ENCODE assay signal across 9 cellular contexts in genomic region chr10:110363572-110364411, GRCh38. TPM values are rescaled to one million over a fixed set of nuclear protein-coding genes. Genes with fewer than 3 reads are reported as not detected.
A peak's percentile ranks its signal among the peaks of the same experiment; 100 is the strongest.
DNase-seq lines count a peak whose midpoint lies in the region; ATAC-seq and TF ChIP-seq lines count a peak whose summit lies in the region.
"Had no signal": no experiment of that assay in that cellular context is flagged by ENCODE, and none has a peak within 500 bp of the region (broad histone marks: within the 10 kb centered on the region; RNA-seq: fewer than 3 reads in every experiment).

No MANE protein-coding gene starts in this region.

- no peak overlapping the region for H2AK5ac ChIP-seq in neuronal stem cell (ENCODE audit: low read depth, low read length)

- H3K79me2 ChIP-seq in HCT116 (ENCODE audit: insufficient read depth, low read length) (no peaks in the 10 kb centered on the region), PC-3 (ENCODE audit: low read length) (no peaks in the 10 kb centered on the region)

- H3K4me1 ChIP-seq in HCT116 (ENCODE audit: control insufficient read depth in 1 of 2, insufficient read depth in 2 of 2, low read length in 2 of 2): peaks cover 27 to 56% of the 10 kb centered on the region in 2 experiments
- peaks cover 27% of the 10 kb centered on the region for H3K4me1 ChIP-seq in PC-3 (ENCODE audit: insufficient read depth, low read length)
- H3K4me1 ChIP-seq in neuronal stem cell (ENCODE audit: control insufficient read depth in 2 of 2, insufficient read depth in 1 of 2, low read depth in 1 of 2, low read length in 2 of 2): peaks cover 0 to 14% of the 10 kb centered on the region in 2 donors

- no peak for TF ChIP-seq RAD21 in HCT116 (IDR thresholded peaks at IDR 0.05; ENCODE audit: low read depth)

- no peak overlapping the region for H3K14ac ChIP-seq in neuronal stem cell (ENCODE audit: low read length)

- TF ChIP-seq CTCF in HCT116 (IDR thresholded peaks at IDR 0.05 in 2 of 3, conservative IDR thresholded peaks at IDR 0.05 in 1 of 3; ENCODE audit: borderline replicate concordance in 1 of 3, insufficient read depth in 1 of 3, low read depth in 2 of 3, low read length in 2 of 3) (no peak), PC-3 (conservative IDR thresholded peaks at IDR 0.05; ENCODE audit: low read depth, low read length) (no peak), WERI-Rb-1 (IDR thresholded peaks at IDR 0.05; ENCODE audit: low read depth, low read length) (no peak)

- H3K9me3 Mint-ChIP-seq in central memory CD8-positive, alpha-beta T cell: no peaks in the 10 kb centered on the region
- no peaks in the 10 kb centered on the region for H3K9me3 Mint-ChIP-seq in stimulated activated memory B cell treated with anti-CD40 and anti-IgM and Interleukin-4, amounts not matched to agents 10 μg/mL and 1 μg/mL and 100 μg/mL, for 72 hours

- no peak overlapping the region for H3K4ac ChIP-seq in neuronal stem cell (ENCODE audit: low read length)

- H3K9me2 ChIP-seq in HCT116 (ENCODE audit: insufficient read depth) (no peaks in the 10 kb centered on the region), PC-3 (replicated peaks; ENCODE audit: low read length) (no peaks in the 10 kb centered on the region)

- no peak for TF ChIP-seq POLR2A in HCT116 (IDR thresholded peaks at IDR 0.05; ENCODE audit: borderline replicate concordance, extremely low read depth, insufficient read depth, insufficient read length)

- no peak overlapping the region for H4K91ac ChIP-seq in neuronal stem cell (ENCODE audit: low read depth, low read length, poor library complexity)

- peak overlapping the region; percentile 64 for H3K4me2 ChIP-seq in HCT116 (ENCODE audit: low read length)
- H3K4me2 ChIP-seq in PC-3 (ENCODE audit: low read length): peak overlapping the region; percentile 6
- H3K4me2 ChIP-seq in neuronal stem cell (ENCODE audit: insufficient read depth, low read length, poor library complexity, severe bottlenecking): no peak overlapping the region

- H3K9me3 ChIP-seq in HCT116 (ENCODE audit: control insufficient read depth in 1 of 2, insufficient read depth in 1 of 2, low read depth in 1 of 2, low read length in 2 of 2): no peaks in the 10 kb centered on the region
- no peaks in the 10 kb centered on the region for H3K9me3 ChIP-seq in PC-3 (ENCODE audit: low read length)
- H3K9me3 ChIP-seq in neuronal stem cell (replicated peaks in 1 of 2; ENCODE audit: control insufficient read depth in 2 of 2, insufficient read depth in 1 of 2, low read depth in 1 of 2, low read length in 2 of 2): no peaks in the 10 kb centered on the region
- no peaks in the 10 kb centered on the region for H3K9me3 ChIP-seq in WERI-Rb-1 (ENCODE audit: severe bottlenecking)

- H3K27me3 Mint-ChIP-seq in central memory CD8-positive, alpha-beta T cell: no peaks in the 10 kb centered on the region
- H3K27me3 Mint-ChIP-seq in stimulated activated memory B cell treated with anti-CD40 and anti-IgM and Interleukin-4, amounts not matched to agents 10 μg/mL and 1 μg/mL and 100 μg/mL, for 72 hours: no peaks in the 10 kb centered on the region

- WGBS in neuronal stem cell (ENCODE audit: extremely low coverage in 2 of 2, insufficient read length in 2 of 2, insufficient replicate concordance in 1 of 2), 2 donors: no CpG with 5 or more reads among the region's 20 CpGs

- CTCF ChIA-PET in HCT116 (lab: Charles Lee): interaction anchor here (1.8 kb wide), 1 partner anchor 10 kb away, joined by 7 read pairs; no protein-coding TSS in a partner anchor
- CTCF ChIA-PET in PC-3 (lab: Charles Lee): no interaction called here

- H3K23ac ChIP-seq in neuronal stem cell (ENCODE audit: low read depth, low read length, poor library complexity): no peak overlapping the region

- no peaks in the 10 kb centered on the region for H3K79me1 ChIP-seq in neuronal stem cell (ENCODE audit: low read depth, low read length)

- peak overlapping the region in 1 of 2 experiments; percentile 9; a peak in 1 of 4 replicates for H3K4me3 ChIP-seq in HCT116 (replicated peaks in 1 of 2; ENCODE audit: low read depth in 1 of 2, low read length in 2 of 2)
- H3K4me3 ChIP-seq in PC-3 (ENCODE audit: low read length): no peak overlapping the region
- no peak overlapping the region for H3K4me3 ChIP-seq in neuronal stem cell (ENCODE audit: low read length in 2 of 2)
- H3K4me3 ChIP-seq in WERI-Rb-1 (ENCODE audit: low read depth, low read length): no peak overlapping the region

- H4K8ac ChIP-seq in neuronal stem cell (ENCODE audit: low read depth, low read length): no peak overlapping the region

- POLR2A ChIA-PET in HCT116 (lab: Charles Lee): interaction anchor here (1.5 kb wide), 1 partner anchor 137 kb away, joined by 3 read pairs; no protein-coding TSS in a partner anchor
- POLR2A ChIA-PET in PC-3 (lab: Charles Lee; ENCODE audit: unreplicated experiment): no interaction called here

- H2BK12ac ChIP-seq in neuronal stem cell (ENCODE audit: low read length): no peak overlapping the region

- H3K36me3 ChIP-seq in HCT116 (ENCODE audit: control insufficient read depth in 1 of 2, insufficient read depth in 2 of 2, low read length in 2 of 2): no peaks in the 10 kb centered on the region
- H3K36me3 ChIP-seq in PC-3 (ENCODE audit: low read depth, low read length): no peaks in the 10 kb centered on the region
- H3K36me3 ChIP-seq in neuronal stem cell (replicated peaks in 1 of 2; ENCODE audit: control insufficient read depth in 2 of 2, insufficient read depth in 2 of 2, low read length in 2 of 2): no peaks in the 10 kb centered on the region
- no peaks in the 10 kb centered on the region for H3K36me3 ChIP-seq in WERI-Rb-1

- intact Hi-C loops in HCT116 (cut with micrococcal nuclease): no loop called here
- intact Hi-C loops in PC-3 (cut with micrococcal nuclease): no loop called here

- H3K36me3 Mint-ChIP-seq in central memory CD8-positive, alpha-beta T cell (ENCODE audit: insufficient read depth): no peaks in the 10 kb centered on the region
- no peaks in the 10 kb centered on the region for H3K36me3 Mint-ChIP-seq in stimulated activated memory B cell treated with anti-CD40 and anti-IgM and Interleukin-4, amounts not matched to agents 10 μg/mL and 1 μg/mL and 100 μg/mL, for 72 hours

- H3K4me1 Mint-ChIP-seq in central memory CD8-positive, alpha-beta T cell: peaks cover 6% of the 10 kb centered on the region
- H3K4me1 Mint-ChIP-seq in stimulated activated memory B cell treated with anti-CD40 and anti-IgM and Interleukin-4, amounts not matched to agents 10 μg/mL and 1 μg/mL and 100 μg/mL, for 72 hours: peaks cover 58% of the 10 kb centered on the region

- H3K27me3 ChIP-seq in HCT116 (ENCODE audit: insufficient read depth, low read length) (no peaks in the 10 kb centered on the region), PC-3 (ENCODE audit: low read length) (no peaks in the 10 kb centered on the region), neuronal stem cell (ENCODE audit: control insufficient read depth in 3 of 3, insufficient read depth in 3 of 3, low read depth in 1 of 3, low read length in 3 of 3) (peaks cover 0 to 35% (median 0%) of the 10 kb centered on the region in 3 experiments), WERI-Rb-1 (ENCODE audit: insufficient read depth, low read depth, severe bottlenecking) (no peaks in the 10 kb centered on the region)

- no peaks in the 10 kb centered on the region for H4K20me1 ChIP-seq in HCT116 (ENCODE audit: insufficient read depth)
- no peaks in the 10 kb centered on the region for H4K20me1 ChIP-seq in PC-3 (ENCODE audit: low read length)

- H3K27ac Mint-ChIP-seq in central memory CD8-positive, alpha-beta T cell (ENCODE audit: low read depth): peak overlapping the region; percentile 55
- no peak overlapping the region for H3K27ac Mint-ChIP-seq in stimulated activated memory B cell treated with anti-CD40 and anti-IgM and Interleukin-4, amounts not matched to agents 10 μg/mL and 1 μg/mL and 100 μg/mL, for 72 hours

- no peak for DNase-seq in HCT116 (ENCODE audit: low read depth, low spot score)
- DNase-seq in PC-3: no peak
- no peak for DNase-seq in central memory CD8-positive, alpha-beta T cell (ENCODE audit: low spot score in 2 of 2)
- no peak for DNase-seq in neuronal stem cell (ENCODE audit: low spot score)
- no peak for DNase-seq in SIG-M5 treated with dmso at 0.1 percent for 504 hours (lab: John Stamatoyannopoulos, UW; ENCODE audit: unreplicated experiment)
- no peak for DNase-seq in WERI-Rb-1
- DNase-seq: NCI-H2029 treated with DMSO at 0.1 percent for 48 hours, retina had no signal

- no peak overlapping the region for H2AFZ ChIP-seq in HCT116 (ENCODE audit: low read depth, low read length, poor library complexity, severe bottlenecking)
- H2AFZ ChIP-seq in PC-3 (ENCODE audit: low read length): no peak overlapping the region
- H2AFZ ChIP-seq in neuronal stem cell (ENCODE audit: low read length): no peak overlapping the region

- RAD21 ChIA-PET in HCT116 (lab: Charles Lee; ENCODE audit: low non-redundant PET in 1 of 2, low total read pairs in 2 of 2, uncharacterized antibody in 2 of 2, unreplicated experiment in 2 of 2): interaction anchor here in 1 of 2 experiments (0.6 kb wide), 1 partner anchor 122 kb away, joined by 4 read pairs; no protein-coding TSS in a partner anchor

- H3K4me3 Mint-ChIP-seq in central memory CD8-positive, alpha-beta T cell: peak overlapping the region; percentile 34
- H3K4me3 Mint-ChIP-seq in stimulated activated memory B cell treated with anti-CD40 and anti-IgM and Interleukin-4, amounts not matched to agents 10 μg/mL and 1 μg/mL and 100 μg/mL, for 72 hours: no peak overlapping the region

- BruUV-seq in HCT116 (replicated peaks; lab: Mats Ljungman, UMichigan) (no TSS peak), PC-3 (replicated peaks; lab: Mats Ljungman, UMichigan) (no TSS peak)

- H2BK15ac ChIP-seq in neuronal stem cell (ENCODE audit: low read length): no peak overlapping the region

- H3K18ac ChIP-seq in neuronal stem cell (ENCODE audit: low read length): peak overlapping the region; percentile 4

- H3K27ac ChIP-seq in HCT116 (ENCODE audit: low read depth, low read length) (no peak overlapping the region), PC-3 (ENCODE audit: low read length) (peak overlapping the region; percentile 70), neuronal stem cell (replicated peaks; ENCODE audit: low read length) (no peak overlapping the region), WERI-Rb-1 (no peak overlapping the region)

- H2BK120ac ChIP-seq in neuronal stem cell (ENCODE audit: low read depth, low read length): no peak overlapping the region

- H3K9ac ChIP-seq in HCT116 (ENCODE audit: low read length) (no peak overlapping the region), PC-3 (ENCODE audit: low read length) (peak overlapping the region; percentile 26; the same call in 1 of the 2 replicates), neuronal stem cell (ENCODE audit: low read depth, low read length, poor library complexity) (no peak overlapping the region)

- H2BK5ac ChIP-seq in neuronal stem cell (ENCODE audit: low read length): no peak overlapping the region

- no peaks in the 10 kb centered on the region for H3F3A ChIP-seq in PC-3 (ENCODE audit: low read length, unreplicated experiment)

- no peak for ATAC-seq in HCT116
- ATAC-seq in PC-3: no peak
- ATAC-seq in central memory CD8-positive, alpha-beta T cell (replicated peaks; ENCODE audit: extremely low read depth, poor library complexity, severe bottlenecking): no peak
- no peak for ATAC-seq in stimulated activated memory B cell treated with anti-CD40 and anti-IgM and Interleukin-4, amounts not matched to agents 10 μg/mL and 1 μg/mL and 100 μg/mL, for 72 hours

RNA-seq across cellular contexts. Expression of gene SMNDC1, which starts 59.1 kb away (rescaled TPM):
- 61.7 TPM for total RNA-seq in HCT116 (2021; ENCODE audit: unreplicated experiment)
- 21.9 and 23.6 TPM in 2 replicates for polyA plus RNA-seq in HCT116 (2012)
- total RNA-seq in PC-3 (2014; rRNA removed): 16.3 and 18.4 TPM in 2 replicates
- 35.7 TPM for polyA plus RNA-seq in neuronal stem cell (2013, experiment 1 of 2)
- 37.9 TPM for polyA plus RNA-seq in neuronal stem cell (2013, experiment 2 of 2)
